Comparison of ENCODE assay signal across 22 cellular contexts in the genomic region with DNA sequence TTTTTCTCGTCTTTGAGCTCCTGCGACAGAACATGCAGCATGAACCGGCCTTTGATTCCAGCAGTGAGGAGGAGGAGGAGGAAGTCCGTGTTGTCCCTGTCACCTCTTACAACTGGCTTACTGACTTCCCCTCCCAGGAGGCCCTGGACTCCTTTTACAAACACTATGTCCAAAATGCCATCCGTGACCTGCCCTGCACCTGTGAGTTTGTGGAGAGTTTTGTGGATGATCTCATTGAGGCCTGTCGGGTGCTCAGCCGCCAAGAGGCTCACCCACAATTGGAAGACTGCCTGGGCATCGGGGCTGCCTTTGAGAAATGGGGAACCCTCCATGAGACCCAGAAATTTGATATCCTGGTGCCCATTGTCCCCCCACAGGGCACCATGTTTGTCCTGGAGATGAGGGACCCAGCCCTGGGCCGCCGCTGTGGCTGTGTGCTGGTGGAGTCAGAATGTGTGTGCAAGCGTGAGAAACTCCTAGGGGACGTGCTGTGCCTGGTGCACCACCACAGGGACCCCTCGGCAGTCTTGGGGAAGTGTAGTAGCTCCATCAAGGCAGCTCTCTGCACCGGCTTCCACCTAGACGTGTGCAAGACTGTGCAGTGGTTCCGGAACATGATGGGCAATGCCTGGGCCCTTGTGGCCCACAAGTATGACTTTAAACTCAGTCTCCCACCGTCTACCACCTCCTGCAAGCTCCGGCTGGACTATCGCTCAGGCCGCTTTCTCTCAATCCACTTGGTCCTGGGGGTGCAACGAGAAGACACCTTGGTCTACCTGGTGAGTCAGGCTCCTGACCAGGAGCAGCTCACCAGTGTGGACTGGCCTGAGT. TPM values are rescaled to one million over a fixed set of nuclear protein-coding genes. Genes with fewer than 3 reads are reported as not detected.
A peak's percentile ranks its signal among the peaks of the same experiment; 100 is the strongest.
DNase-seq lines count a peak whose midpoint lies in the region; ATAC-seq and TF ChIP-seq lines count a peak whose summit lies in the region.
"Had no signal": no experiment of that assay in that cellular context is flagged by ENCODE, and none has a peak within 500 bp of the region (broad histone marks: within the 10 kb centered on the region; RNA-seq: fewer than 3 reads in every experiment).

No MANE protein-coding gene starts in this region.

- ATAC-seq in Panc1 = no peak
- no peak for ATAC-seq in GM21390 (IDR thresholded peaks at IDR 0.05; ENCODE audit: unreplicated experiment)
- ATAC-seq: left lobe of liver had no signal

- H3K9me3 Mint-ChIP-seq in activated naive CD8-positive, alpha-beta T cell (ENCODE audit: low read depth) = no peaks in the 10 kb centered on the region
- H3K9me3 Mint-ChIP-seq in activated naive CD8-positive, alpha-beta T cell treated with anti-CD3 and anti-CD28 coated beads for 36 hours = no peaks in the 10 kb centered on the region
- H3K9me3 Mint-ChIP-seq in immature natural killer cell (no peaks in the 10 kb centered on the region), type B pancreatic cell (no peaks in the 10 kb centered on the region)
- H3K9me3 Mint-ChIP-seq: mesothelial cell of epicardium had no signal

- H3K27me3 Mint-ChIP-seq in activated naive CD8-positive, alpha-beta T cell = no peaks in the 10 kb centered on the region
- H3K27me3 Mint-ChIP-seq in activated naive CD8-positive, alpha-beta T cell treated with anti-CD3 and anti-CD28 coated beads for 36 hours = no peaks in the 10 kb centered on the region
- H3K27me3 Mint-ChIP-seq in immature natural killer cell (ENCODE audit: low read depth in 3 of 3) (peaks cover 0 to 2% (median 0%) of the 10 kb centered on the region in 3 donors), type B pancreatic cell (peaks cover 25% of the 10 kb centered on the region)

- peaks cover 40% of the 10 kb centered on the region for H3K4me1 Mint-ChIP-seq in activated naive CD8-positive, alpha-beta T cell (ENCODE audit: low read depth)
- peaks cover 32% of the 10 kb centered on the region for H3K4me1 Mint-ChIP-seq in activated naive CD8-positive, alpha-beta T cell treated with anti-CD3 and anti-CD28 coated beads for 36 hours
- H3K4me1 Mint-ChIP-seq in immature natural killer cell = peaks cover 57 to 61% of the 10 kb centered on the region in 2 donors
- peaks cover 11% of the 10 kb centered on the region for H3K4me1 Mint-ChIP-seq in type B pancreatic cell (ENCODE audit: unreplicated experiment)

- in situ Hi-C loops in Panc1 (cut with HindIII; ENCODE audit: low pct_unique_long_range_greater_than_20kb, low sequenced_read_pairs) = no loop called here

- H3K9me3 ChIP-seq in Panc1 (ENCODE audit: control insufficient read depth, insufficient read depth, low read depth, low read length) = no peaks in the 10 kb centered on the region
- H3K9me3 ChIP-seq: Caco-2, upper lobe of left lung had no signal

- CTCF ChIA-PET in Panc1 (lab: Charles Lee) = no interaction called here

- no peaks in the 10 kb centered on the region for H3K27me3 ChIP-seq in Panc1 (ENCODE audit: control insufficient read depth, insufficient read depth, low read length)

- DNase-seq in activated naive CD8-positive, alpha-beta T cell treated with anti-CD3 and anti-CD28 coated beads for 36 hours = no peak
- DNase-seq in Panc1 (ENCODE audit: low read depth, low spot score) = no peak
- DNase-seq in immature natural killer cell = no peak
- DNase-seq in type B pancreatic cell (ENCODE audit: extremely low spot score, unreplicated experiment) = no peak
- DNase-seq in NCI-H69 (lab: John Stamatoyannopoulos, UW) = no peak
- no peak for DNase-seq in coronary artery (ENCODE audit: low spot score)
- DNase-seq: Caco-2; cortex of kidney; glutamatergic neuron; HCEC 1CT; Kasumi-1; NCI-H1048; NCI-H2029; NCI-H345; OCI-M1; SIG-M5; stimulated activated CD4-positive, alpha-beta T cell treated with anti-CD3 and anti-CD28 coated beads, Interleukin-2, amount 100 ng/mL, for 24 hours had no signal

- no peak overlapping the region for H3K4me3 ChIP-seq in Panc1 (ENCODE audit: low read depth in 2 of 2, low read length in 2 of 2)
- H3K4me3 ChIP-seq in coronary artery = no peak overlapping the region

- TF ChIP-seq CTCF in Panc1 (IDR thresholded peaks at IDR 0.05) = no peak
- TF ChIP-seq CTCF in type B pancreatic cell (conservative IDR thresholded peaks at IDR 0.05) = no peak
- TF ChIP-seq CTCF in coronary artery (IDR thresholded peaks at IDR 0.05) = no peak

- H3K36me3 Mint-ChIP-seq in activated naive CD8-positive, alpha-beta T cell = peaks cover 10% of the 10 kb centered on the region
- peaks cover 41% of the 10 kb centered on the region for H3K36me3 Mint-ChIP-seq in activated naive CD8-positive, alpha-beta T cell treated with anti-CD3 and anti-CD28 coated beads for 36 hours
- H3K36me3 Mint-ChIP-seq in immature natural killer cell = peaks cover 10 to 26% (median 21%) of the 10 kb centered on the region in 3 donors
- H3K36me3 Mint-ChIP-seq in type B pancreatic cell = peaks cover 11% of the 10 kb centered on the region

- TSS peak; percentile 82 for BruUV-seq in Panc1 (replicated peaks; lab: Mats Ljungman, UMichigan)

- POLR2A ChIA-PET in Panc1 (lab: Charles Lee) = no interaction called here

- H3K4me3 Mint-ChIP-seq in activated naive CD8-positive, alpha-beta T cell = peak overlapping the region; percentile 97
- H3K4me3 Mint-ChIP-seq in activated naive CD8-positive, alpha-beta T cell treated with anti-CD3 and anti-CD28 coated beads for 36 hours = no peak overlapping the region
- H3K4me3 Mint-ChIP-seq in immature natural killer cell (peak overlapping the region; percentile 64 to 99 (median 96)), type B pancreatic cell (peak overlapping the region; percentile 13)
- H3K4me3 Mint-ChIP-seq: mesothelial cell of epicardium had no signal

- no peaks in the 10 kb centered on the region; the same call in 1 of the 2 replicates for H3K36me3 ChIP-seq in Panc1 (ENCODE audit: control insufficient read depth, insufficient read depth, low read length)
- H3K36me3 ChIP-seq: upper lobe of left lung had no signal

- H3K27ac ChIP-seq in Panc1 (ENCODE audit: low read length) = no peak overlapping the region
- no peak overlapping the region for H3K27ac ChIP-seq in coronary artery

- intact Hi-C loops in Panc1 (cut with micrococcal nuclease; ENCODE audit: unreplicated experiment) = no loop called here

- H3K27ac Mint-ChIP-seq in activated naive CD8-positive, alpha-beta T cell = no peak overlapping the region
- H3K27ac Mint-ChIP-seq in activated naive CD8-positive, alpha-beta T cell treated with anti-CD3 and anti-CD28 coated beads for 36 hours = no peak overlapping the region
- H3K27ac Mint-ChIP-seq in immature natural killer cell (peak overlapping the region; percentile 89 to 98 (median 96)), type B pancreatic cell (no peak overlapping the region)

- H3K4me1 ChIP-seq in Panc1 (ENCODE audit: control insufficient read depth, insufficient read depth, low read length) = peaks cover 7% of the 10 kb centered on the region
- H3K4me1 ChIP-seq: Caco-2 had no signal

RNA-seq across cellular contexts. Expression of a gene that starts 2.1 kb away (rescaled TPM):
- 10 to 100 TPM; 44.8 to 46.0 TPM for total RNA-seq in activated naive CD8-positive, alpha-beta T cell treated with anti-CD3 and anti-CD28 coated beads for 36 hours
- 12.2 TPM for total RNA-seq in Panc1 (2021; ENCODE audit: unreplicated experiment)
- 9.6 TPM for polyA plus RNA-seq in Panc1 (2012; ENCODE audit: insufficient read length)
- 10 to 100 TPM; 17.2 to 39.1 (median 33.0) TPM for polyA plus RNA-seq in immature natural killer cell
- total RNA-seq in type B pancreatic cell (ENCODE audit: low replicate concordance) = 3.5 and 11.6 TPM in 2 replicates

RNA-seq across cellular contexts. Expression of a gene that starts 8.4 kb away (rescaled TPM):
- 10 to 100 TPM; 82.3 to 85.0 TPM for total RNA-seq in activated naive CD8-positive, alpha-beta T cell treated with anti-CD3 and anti-CD28 coated beads for 36 hours
- total RNA-seq in Panc1 (2021; ENCODE audit: unreplicated experiment) (55.6 TPM), type B pancreatic cell (ENCODE audit: low replicate concordance) (13.6 and 34.9 TPM in 2 replicates)
- 20.5 TPM for polyA plus RNA-seq in Panc1 (2012; ENCODE audit: insufficient read length)
- polyA plus RNA-seq in immature natural killer cell = 1 to 10 TPM in 2 of 3 donors, not detected in 1; 1.6 to 2.0 TPM

RNA-seq across cellular contexts. Expression of a gene that starts 21.9 kb away (rescaled TPM):
- total RNA-seq in activated naive CD8-positive, alpha-beta T cell treated with anti-CD3 and anti-CD28 coated beads for 36 hours = 100 to 1,000 TPM; 196 to 202 TPM
- total RNA-seq in Panc1 (2021; ENCODE audit: unreplicated experiment) = 231 TPM
- 251 TPM for polyA plus RNA-seq in Panc1 (2012; ENCODE audit: insufficient read length)
- polyA plus RNA-seq in immature natural killer cell = 100 to 1,000 TPM in 1 of 3 donors, 10 to 100 TPM in 2; 42.3 to 105 (median 46.6) TPM
- 136 and 184 TPM in 2 replicates for total RNA-seq in type B pancreatic cell (ENCODE audit: low replicate concordance)

Comparison
In these comparisons a context has a peak if more than half of its experiments do, and no peak if none do; other contexts are left out.
1. H3K27ac Mint-ChIP-seq: peak in immature natural killer cell (6 of 6); none in activated naive CD8-positive, alpha-beta T cell (single experiment), activated naive CD8-positive, alpha-beta T cell treated with anti-CD3 and anti-CD28 coated beads for 36 hours (single experiment) and type B pancreatic cell (single experiment).